Comparison of ENCODE assay signal across 15 cellular contexts in genomic region chr12:42762395-42762925, GRCh38.
DNase-seq lines count a peak whose midpoint lies in the region; ATAC-seq, FAIRE-seq and TF ChIP-seq lines count a peak whose summit lies in the region.
"Had no signal": no experiment of that assay in that cellular context is flagged by ENCODE, and none has a peak within 500 bp of the region (broad histone marks: within the 10 kb centered on the region; RNA-seq: fewer than 3 reads in every experiment).

No MANE protein-coding gene starts in this region.

- H2BK5ac ChIP-seq in H1 (ENCODE audit: low read depth, low read length) = no peak overlapping the region

- ATAC-seq in GM18511 (IDR thresholded peaks at IDR 0.05; ENCODE audit: unreplicated experiment) = peak; percentile 20
- ATAC-seq in GM19455 (IDR thresholded peaks at IDR 0.05; ENCODE audit: unreplicated experiment) = peak; percentile 11
- ATAC-seq in HG02852 (IDR thresholded peaks at IDR 0.05; ENCODE audit: unreplicated experiment) = peak; percentile 13

- H3K18ac ChIP-seq in H1 (ENCODE audit: extremely low read depth, low read length) = no peak overlapping the region

- TF ChIP-seq EP300 in H1 (IDR thresholded peaks at IDR 0.05; ENCODE audit: borderline replicate concordance in 1 of 2, low read depth in 2 of 2, low read length in 2 of 2) = no peak

- no peak overlapping the region for H2BK12ac ChIP-seq in H1 (ENCODE audit: low read depth, low read length)

- H2BK15ac ChIP-seq in H1 (ENCODE audit: low read length) = 0 out of 2 replicates have a peak overlapping the region, but pooled peaks have one; percentile 47

- no peak overlapping the region for H3K23ac ChIP-seq in H1 (ENCODE audit: insufficient read length)

- no peaks in the 10 kb centered on the region for H3K79me1 ChIP-seq in H1 (ENCODE audit: low read depth, low read length)

- no peak overlapping the region for H3K9ac ChIP-seq in H1 (replicated peaks in 1 of 4; ENCODE audit: extremely low read depth in 1 of 4, low read depth in 3 of 4, low read length in 3 of 4)

- no peak overlapping the region for H3K4ac ChIP-seq in H1 (replicated peaks; ENCODE audit: insufficient read length, low read depth, low read length)

- no peak for TF ChIP-seq RAD21 in H1 (IDR thresholded peaks at IDR 0.05 in 1 of 2, conservative IDR thresholded peaks at IDR 0.05 in 1 of 2; ENCODE audit: low read depth in 2 of 2, low read length in 2 of 2)

- no peak overlapping the region for H3K4me3 ChIP-seq in H1 (ENCODE audit: extremely low read depth in 1 of 4, insufficient read depth in 2 of 4, low read depth in 3 of 4, low read length in 4 of 4)

- no peak overlapping the region for H2AK5ac ChIP-seq in H1 (ENCODE audit: low read depth, low read length)

- no peak for FAIRE-seq in H1 (lab: Jason Lieb, UNC)
- FAIRE-seq: HTR-8/SVneo had no signal

- no peak for TF ChIP-seq POLR2A in H1 (IDR thresholded peaks at IDR 0.05; ENCODE audit: control extremely low read depth in 1 of 2, low read depth in 2 of 2, low read length in 2 of 2)

- no peak overlapping the region for H3K27ac ChIP-seq in H1 (ENCODE audit: low read depth, low read length)
- H3K27ac ChIP-seq in substantia nigra (ENCODE audit: low read depth, low read length, poor library complexity, severe bottlenecking) = no peak overlapping the region
- H3K27ac ChIP-seq: HL-60 had no signal

- 95% methylated on average over 1 of the region's 1 CpG; no CpG with 5 or more reads in 1 of the 2 experiments for WGBS in H1 (ENCODE audit: extremely low coverage in 1 of 2, insufficient coverage in 1 of 2, insufficient read length in 1 of 2, insufficient replicate concordance in 2 of 2, low coverage in 1 of 2, low lambda C conversion rate in 2 of 2, missing lambda C conversion rate in 1 of 2), 2 experiments

- H2BK20ac ChIP-seq in H1 (ENCODE audit: low read length) = no peak overlapping the region

- no peak overlapping the region for H4K91ac ChIP-seq in H1 (replicated peaks; ENCODE audit: insufficient read length, low read length)

- no peak overlapping the region for H2AFZ ChIP-seq in H1 (ENCODE audit: low read length)

- POLR2A ChIA-PET in H1 (lab: Charles Lee; ENCODE audit: partially characterized antibody) = no interaction called here

- no peak overlapping the region for H3K56ac ChIP-seq in H1 (replicated peaks; ENCODE audit: insufficient read length, low read depth, low read length)

- H4K8ac ChIP-seq in H1 (ENCODE audit: extremely low read depth, insufficient read depth, low read length) = no peak overlapping the region

- TF ChIP-seq CTCF in H1 (IDR thresholded peaks at IDR 0.05; ENCODE audit: control extremely low read depth in 1 of 3, insufficient read depth in 1 of 3, low read depth in 1 of 3, low read length in 3 of 3) = no peak

- no peaks in the 10 kb centered on the region for H3K27me3 ChIP-seq in H1 (replicated peaks in 1 of 4; ENCODE audit: control insufficient read depth in 3 of 4, extremely low read depth in 1 of 4, insufficient read depth in 3 of 4, low read length in 3 of 4)

- H3K79me2 ChIP-seq in H1 (ENCODE audit: control insufficient read depth in 1 of 2, insufficient read depth in 2 of 2, low read length in 2 of 2) = no peaks in the 10 kb centered on the region

- H4K5ac ChIP-seq in H1 (ENCODE audit: insufficient read length, low read depth, low read length) = no peak overlapping the region

- H3K36me3 ChIP-seq in H1 (ENCODE audit: control insufficient read depth in 2 of 4, insufficient read depth in 4 of 4, low read length in 3 of 4) = no peaks in the 10 kb centered on the region; a peak in 1 of 8 replicates

- DNase-seq in H1 (ENCODE audit: low read depth in 1 of 2, low spot score in 2 of 2) (no peak), foreskin melanocyte (no peak), NCI-H2171 (lab: John Stamatoyannopoulos, UW) (no peak), substantia nigra (lab: John Stamatoyannopoulos, UW) (no peak), middle frontal gyrus (ENCODE audit: extremely low spot score, low spot score) (no peak)
- DNase-seq: CD4-positive, alpha-beta memory T cell; DMS79 treated with DMSO at 0.1 percent for 48 hours; NCI-H1417; NCI-H2029 treated with DMSO at 0.1 percent for 48 hours; NCI-H510A had no signal

- peaks cover 4 to 10% (median 5%) of the 10 kb centered on the region in 4 experiments; a peak in 6 of 7 replicates for H3K4me1 ChIP-seq in H1 (replicated peaks in 1 of 4; ENCODE audit: control insufficient read depth in 3 of 4, insufficient read depth in 4 of 4, low read length in 3 of 4)

- no peak overlapping the region for H2BK120ac ChIP-seq in H1 (replicated peaks; ENCODE audit: low read depth, low read length)

- no peaks in the 10 kb centered on the region for H4K20me1 ChIP-seq in H1 (replicated peaks in 1 of 2; ENCODE audit: control insufficient read depth in 1 of 2, insufficient read depth in 2 of 2, low read length in 2 of 2)

- H3K9me3 ChIP-seq in H1 (ENCODE audit: insufficient read depth in 2 of 2, low read depth in 1 of 2, low read length in 1 of 2) = no peaks in the 10 kb centered on the region

- H3K23me2 ChIP-seq in H1 (ENCODE audit: low read depth, low read length) = no peaks in the 10 kb centered on the region

- H3K14ac ChIP-seq in H1 (ENCODE audit: insufficient read length) = no peak overlapping the region

- CTCF ChIA-PET in H1 (lab: Charles Lee; ENCODE audit: partially characterized antibody) = no interaction called here

- no peak overlapping the region for H3K4me2 ChIP-seq in H1 (ENCODE audit: insufficient read depth in 1 of 2, low read depth in 2 of 2, low read length in 2 of 2)

TF ChIP-seq in H1, 55 proteins besides CTCF, POLR2A, EP300 and RAD21:
- TF ChIP-seq SIN3A (conservative IDR thresholded peaks at IDR 0.05 in 1 of 2, IDR thresholded peaks at IDR 0.05 in 1 of 2; ENCODE audit: low read depth in 1 of 2, low read length in 2 of 2) (no peak), GABPA (IDR thresholded peaks at IDR 0.05; ENCODE audit: borderline replicate concordance, insufficient read depth, low read length) (no peak), SP4 (IDR thresholded peaks at IDR 0.05; ENCODE audit: low read length) (no peak), BCL11A (IDR thresholded peaks at IDR 0.05; ENCODE audit: low read depth in 2 of 2, low read length in 2 of 2) (no peak), SP1 (IDR thresholded peaks at IDR 0.05; ENCODE audit: low read depth, low read length) (no peak), CHD2 (IDR thresholded peaks at IDR 0.05; ENCODE audit: low read length) (no peak), SIRT6 (IDR thresholded peaks at IDR 0.05; ENCODE audit: low read length) (no peak), KDM4A (IDR thresholded peaks at IDR 0.05; ENCODE audit: low read depth, low read length, severe bottlenecking) (no peak), KDM5A (IDR thresholded peaks at IDR 0.05; ENCODE audit: low read length) (no peak), TAF7 (optimal IDR thresholded peaks at IDR 0.05; ENCODE audit: borderline replicate concordance, low read depth, low read length) (no peak), RFX5 (IDR thresholded peaks at IDR 0.05; ENCODE audit: borderline replicate concordance, low read depth, low read length) (no peak), RBBP5 (IDR thresholded peaks at IDR 0.05; ENCODE audit: borderline replicate concordance, low read depth, low read length) (no peak), CREB1 (IDR thresholded peaks at IDR 0.05) (no peak), CHD1 (IDR thresholded peaks at IDR 0.05; ENCODE audit: low read depth, low read length) (no peak), BRCA1 (IDR thresholded peaks at IDR 0.05; ENCODE audit: low read depth, low read length) (no peak), MAFK (IDR thresholded peaks at IDR 0.05; ENCODE audit: low read depth, low read length) (no peak)
